ENCODE assay signal across 16 cellular contexts in genomic region chr10:43078175-43078985, GRCh38. TPM values are rescaled to one million over a fixed set of nuclear protein-coding genes. Genes with fewer than 3 reads are reported as not detected.
DNase-seq lines count a peak whose midpoint lies in the region; ATAC-seq and TF ChIP-seq lines count a peak whose summit lies in the region.
"Had no signal": no experiment of that assay in that cellular context is flagged by ENCODE, and none has a peak within 500 bp of the region (broad histone marks: within the 10 kb centered on the region; RNA-seq: fewer than 3 reads in every experiment).

No MANE protein-coding gene starts in this region.

- H3K4me1 ChIP-seq in A673 (ENCODE audit: insufficient read depth, low read length, poor library complexity, severe bottlenecking) = peaks cover 22% of the 10 kb centered on the region
- H3K4me1 ChIP-seq in NT2/D1 (ENCODE audit: insufficient read depth, insufficient read length) = peaks cover 11% of the 10 kb centered on the region

- H3K9me3 Mint-ChIP-seq in CD4-positive, alpha-beta T cell = no peaks in the 10 kb centered on the region
- H3K9me3 Mint-ChIP-seq in immature natural killer cell = no peaks in the 10 kb centered on the region

- no peak overlapping the region for H3K27ac ChIP-seq in A673 (ENCODE audit: low read depth, low read length, poor library complexity, severe bottlenecking)
- no peak overlapping the region for H3K27ac ChIP-seq in CD4-positive, alpha-beta T cell (ENCODE audit: low read depth, low read length)
- H3K27ac ChIP-seq: epithelial cell of prostate, thoracic aorta had no signal

- no TSS peak for BruUV-seq in A673 (replicated peaks; lab: Mats Ljungman, UMichigan)

- peak overlapping the region; percentile 85 for H3K9ac ChIP-seq in NT2/D1 (ENCODE audit: insufficient read length, low read depth)

- H3K27me3 Mint-ChIP-seq in CD4-positive, alpha-beta T cell = peaks cover 60% of the 10 kb centered on the region
- H3K27me3 Mint-ChIP-seq in immature natural killer cell (ENCODE audit: low read depth in 3 of 3) = peaks cover 2 to 14% (median 12%) of the 10 kb centered on the region in 3 donors

- no peak for TF ChIP-seq CTCF in A673 (conservative IDR thresholded peaks at IDR 0.05; ENCODE audit: low read depth, low read length)
- no peak for TF ChIP-seq CTCF in CD4-positive, alpha-beta T cell (IDR thresholded peaks at IDR 0.05)

- H3K4me1 Mint-ChIP-seq in CD4-positive, alpha-beta T cell (ENCODE audit: low read depth) = peaks cover 4% of the 10 kb centered on the region
- peaks cover 0 to 9% of the 10 kb centered on the region in 2 donors for H3K4me1 Mint-ChIP-seq in immature natural killer cell

- DNase-seq in A673 (ENCODE audit: low spot score) (no peak), NT2/D1 (ENCODE audit: low read depth, low spot score) (no peak), immature natural killer cell (no peak), posterior cingulate gyrus (no peak), mesenteric fat pad (ENCODE audit: low spot score) (no peak)
- no peak for DNase-seq in CD4-positive, alpha-beta T cell
- DNase-seq: activated CD8-positive, alpha-beta memory T cell treated with anti-CD3 and anti-CD28 coated beads, Interleukin-2, amount 10 ng/mL, durations not matched to agents 7 days and 5 days; DMS 273 treated with DMSO at 0.1 percent for 48 hours; KG1; NCI-H187 treated with DMSO at 0.1 percent for 48 hours; T1000 had no signal

- peak overlapping the region; percentile 11 for H3K4me3 Mint-ChIP-seq in CD4-positive, alpha-beta T cell
- H3K4me3 Mint-ChIP-seq in immature natural killer cell = peak overlapping the region in 4 of 5 donors; percentile 10 to 52 (median 34)

- no peak for TF ChIP-seq POLR2A in GM18505 (IDR thresholded peaks at IDR 0.05; ENCODE audit: borderline replicate concordance, extremely low read depth, insufficient read depth, insufficient read length)

- H3K27ac Mint-ChIP-seq in CD4-positive, alpha-beta T cell = no peak overlapping the region
- no peak overlapping the region for H3K27ac Mint-ChIP-seq in immature natural killer cell
- H3K27ac Mint-ChIP-seq: activated CD8-positive, alpha-beta memory T cell treated with anti-CD3 and anti-CD28 coated beads, Interleukin-2, amount 10 ng/mL, durations not matched to agents 7 days and 5 days had no signal

- POLR2A ChIA-PET in A673 (lab: Charles Lee; ENCODE audit: low non-redundant PET) = no interaction called here
- POLR2A ChIA-PET in CD4-positive, alpha-beta T cell (lab: Charles Lee) = no interaction called here

- H3K36me3 Mint-ChIP-seq in CD4-positive, alpha-beta T cell (ENCODE audit: low read depth) = no peaks in the 10 kb centered on the region
- H3K36me3 Mint-ChIP-seq in immature natural killer cell = no peaks in the 10 kb centered on the region
- H3K36me3 Mint-ChIP-seq: activated CD8-positive, alpha-beta memory T cell treated with anti-CD3 and anti-CD28 coated beads, Interleukin-2, amount 10 ng/mL, durations not matched to agents 7 days and 5 days had no signal

- H3K27me3 ChIP-seq in A673 (replicated peaks; ENCODE audit: insufficient read depth, low read depth, low read length, poor library complexity) (peaks cover 3% of the 10 kb centered on the region), NT2/D1 (ENCODE audit: insufficient read depth, insufficient read length) (peaks cover 30% of the 10 kb centered on the region)
- peaks cover 37% of the 10 kb centered on the region for H3K27me3 ChIP-seq in CD4-positive, alpha-beta T cell (ENCODE audit: control insufficient read depth, insufficient read depth, low read length)

- no peaks in the 10 kb centered on the region for H3K9me3 ChIP-seq in A673 (ENCODE audit: low read depth, low read length, poor library complexity, severe bottlenecking)
- H3K9me3 ChIP-seq in CD4-positive, alpha-beta T cell (ENCODE audit: control insufficient read depth, low read length) = no peaks in the 10 kb centered on the region
- H3K9me3 ChIP-seq in NT2/D1 (ENCODE audit: insufficient read depth, low read length) = no peaks in the 10 kb centered on the region
- H3K9me3 ChIP-seq: thoracic aorta had no signal

- no peaks in the 10 kb centered on the region for H3K36me3 ChIP-seq in A673 (ENCODE audit: insufficient read depth, low read length, poor library complexity, severe bottlenecking)
- H3K36me3 ChIP-seq in NT2/D1 (ENCODE audit: insufficient read depth, insufficient read length, low read length) = no peaks in the 10 kb centered on the region
- H3K36me3 ChIP-seq: thoracic aorta had no signal

- no peak for ATAC-seq in CD4-positive, alpha-beta T cell (ENCODE audit: poor library complexity)
- ATAC-seq in GM18505 (IDR thresholded peaks at IDR 0.05; ENCODE audit: unreplicated experiment) (no peak), GM21786 (IDR thresholded peaks at IDR 0.05; ENCODE audit: unreplicated experiment) (no peak)
- ATAC-seq: activated CD8-positive, alpha-beta memory T cell treated with anti-CD3 and anti-CD28 coated beads, Interleukin-2, amount 10 ng/mL, durations not matched to agents 7 days and 5 days had no signal

- CTCF ChIA-PET in A673 (lab: Charles Lee) = interaction anchor here (1.0 to 1.3 kb wide), 3 partner anchors 14 to 212 kb away, joined by 5 to 7 read pairs (median 5); no protein-coding TSS in a partner anchor
- CTCF ChIA-PET in CD4-positive, alpha-beta T cell (lab: Charles Lee) = no interaction called here

- intact Hi-C loops in A673 (cut with micrococcal nuclease; ENCODE audit: unreplicated experiment) (no loop called here), posterior cingulate gyrus (cut with DNase I) (no loop called here)
- intact Hi-C loops in CD4-positive, alpha-beta T cell (cut with DNase I, micrococcal nuclease) = no loop called here

- H3K4me3 ChIP-seq in A673 (ENCODE audit: low read depth, low read length, poor library complexity, severe bottlenecking) (peak overlapping the region; percentile 56), NT2/D1 (ENCODE audit: insufficient read length, low read depth) (peak overlapping the region; percentile 69)
- H3K4me3 ChIP-seq: GM12878 had no signal

RNA-seq across cellular contexts. Expression of gene RET, which starts 1.5 kb away (rescaled TPM):
- total RNA-seq in A673 (2021) (68.0 and 70.1 TPM in 2 replicates), mesenteric fat pad (0.64 TPM)
- total RNA-seq in CD4-positive, alpha-beta T cell = not detected
- polyA plus RNA-seq in immature natural killer cell = under 1 TPM in 1 of 3 donors, not detected in 2; 0.27 TPM
- total RNA-seq: GM12878 had no signal
- polyA plus RNA-seq: GM12878 had no signal

RNA-seq across cellular contexts. Expression of gene CSGALNACT2, which starts 59.9 kb away (rescaled TPM):
- total RNA-seq in A673 (2021) (16.2 and 18.6 TPM in 2 replicates), mesenteric fat pad (31.0 TPM)
- total RNA-seq in CD4-positive, alpha-beta T cell = 10 to 100 TPM; 59.4 to 60.9 TPM
- 10 to 100 TPM; 14.8 to 27.6 (median 17.6) TPM for polyA plus RNA-seq in immature natural killer cell

Comparison
In these comparisons a context has a peak if more than half of its experiments do, and no peak if none do; other contexts are left out.
1. RNA of gene RET, which starts 1.5 kb away (total RNA-seq): 68.0 to 70.1 TPM in A673; 0.64 TPM in mesenteric fat pad (single experiment) and not detected in CD4-positive, alpha-beta T cell; every median in the first group is over 10 times any median in the second.